Comparison of ENCODE assay signal across 10 cellular contexts in genomic region chr16:1993731-1994131, GRCh38. TPM values are rescaled to one million over a fixed set of nuclear protein-coding genes. Genes with fewer than 3 reads are reported as not detected.
DNase-seq lines count a peak whose midpoint lies in the region; TF ChIP-seq lines count a peak whose summit lies in the region.
"Had no signal": no experiment of that assay in that cellular context is flagged by ENCODE, and none has a peak within 500 bp of the region (broad histone marks: within the 10 kb centered on the region; RNA-seq: fewer than 3 reads in every experiment).

No MANE protein-coding gene starts in this region.

- no peaks in the 10 kb centered on the region for H3K9me3 ChIP-seq in A673 (ENCODE audit: low read depth, low read length, poor library complexity, severe bottlenecking)
- H3K9me3 ChIP-seq in tibial artery: no peaks in the 10 kb centered on the region

- POLR2A ChIA-PET in A673 (lab: Charles Lee; ENCODE audit: low non-redundant PET): no interaction called here

- H3K36me3 ChIP-seq in A673 (ENCODE audit: insufficient read depth, low read length, poor library complexity, severe bottlenecking) (peaks cover 20% of the 10 kb centered on the region), tibial artery (peaks cover 11 to 21% (median 17%) of the 10 kb centered on the region in 3 donors)

- CTCF ChIA-PET in A673 (lab: Charles Lee): no interaction called here

- TF ChIP-seq CTCF in A673 (conservative IDR thresholded peaks at IDR 0.05; ENCODE audit: low read depth, low read length) (no peak), tibial artery (IDR thresholded peaks at IDR 0.05) (no peak)

- H3K27me3 ChIP-seq in A673 (replicated peaks; ENCODE audit: insufficient read depth, low read depth, low read length, poor library complexity): peaks cover 17% of the 10 kb centered on the region
- H3K27me3 ChIP-seq in tibial artery: peaks cover 3 to 43% of the 10 kb centered on the region in 2 donors

- no peak overlapping the region for H3K4me3 ChIP-seq in A673 (ENCODE audit: low read depth, low read length, poor library complexity, severe bottlenecking)
- H3K4me3 ChIP-seq in tibial artery: no peak overlapping the region

- peaks cover 6% of the 10 kb centered on the region for H3K4me1 ChIP-seq in A673 (ENCODE audit: insufficient read depth, low read length, poor library complexity, severe bottlenecking)
- H3K4me1 ChIP-seq in tibial artery: peaks cover 0 to 35% (median 30%) of the 10 kb centered on the region in 4 donors

- H3K27ac ChIP-seq in A673 (ENCODE audit: low read depth, low read length, poor library complexity, severe bottlenecking): peak overlapping the region; percentile 29
- no peak overlapping the region for H3K27ac ChIP-seq in tibial artery
- H3K27ac ChIP-seq: parathyroid adenoma had no signal

- in situ Hi-C loops in Caki2 (cut with HindIII; ENCODE audit: low pct_unique_long_range_greater_than_20kb, low sequenced_read_pairs): no loop called here

- intact Hi-C loops in A673 (cut with micrococcal nuclease; ENCODE audit: unreplicated experiment) (no loop called here), tibial artery (cut with DNase I; ENCODE audit: low total_unique reads) (no loop called here), head of caudate nucleus (cut with DNase I) (no loop called here)

- no TSS peak for BruUV-seq in A673 (replicated peaks; lab: Mats Ljungman, UMichigan)

- DNase-seq in A673 (ENCODE audit: low spot score) (no peak), Caki2 (ENCODE audit: low read depth) (peak; percentile 82), RKO (ENCODE audit: low spot score) (peak; percentile 49), glomerular visceral epithelial cell (ENCODE audit: extremely low spot score) (peak; percentile 69), tibial artery (no peak), NCI-H1048 (lab: John Stamatoyannopoulos, UW) (no peak), head of caudate nucleus (no peak)
- no peak for DNase-seq in NK-92 treated with Interleukin-12 subunit alpha and Interleukin-12 subunit beta, amount 100 ng/mL, for 24 hours (lab: John Stamatoyannopoulos, UW)
- DNase-seq: NCI-H2107 had no signal

RNA-seq across cellular contexts. Expression of gene SYNGR3, which starts 4.0 kb away (rescaled TPM):
- total RNA-seq in A673 (2021): 1.4 and 2.3 TPM in 2 replicates
- total RNA-seq in Caki2 (2014; rRNA removed; shearing (Covaris generic); ENCODE audit: low replicate concordance): 37.8 and 44.9 TPM in 2 replicates

RNA-seq across cellular contexts. Expression of gene GFER, which starts 9.7 kb away (rescaled TPM):
- 26.2 and 27.4 TPM in 2 replicates for total RNA-seq in A673 (2021)
- 55.9 and 56.8 TPM in 2 replicates for total RNA-seq in Caki2 (2014; rRNA removed; shearing (Covaris generic); ENCODE audit: low replicate concordance)

RNA-seq across cellular contexts. Expression of gene NOXO1, which starts 12.5 kb away (rescaled TPM):
- total RNA-seq in A673 (2021): 0.90 and 1.2 TPM in 2 replicates
- 0.24 TPM in 1 of 2 replicates, not detected in the other for total RNA-seq in Caki2 (2014; rRNA removed; shearing (Covaris generic); ENCODE audit: low replicate concordance)

RNA-seq across cellular contexts. Expression of gene ZNF598, which starts 15.9 kb away (rescaled TPM):
- total RNA-seq in A673 (2021): 68.0 and 75.8 TPM in 2 replicates
- total RNA-seq in Caki2 (2014; rRNA removed; shearing (Covaris generic); ENCODE audit: low replicate concordance): 45.0 and 89.3 TPM in 2 replicates

RNA-seq across cellular contexts. Expression of gene TBL3, which starts 21.9 kb away (rescaled TPM):
- 58.4 and 64.1 TPM in 2 replicates for total RNA-seq in A673 (2021)
- total RNA-seq in Caki2 (2014; rRNA removed; shearing (Covaris generic); ENCODE audit: low replicate concordance): 128 and 160 TPM in 2 replicates

Comparison
In these comparisons a context has a peak if more than half of its experiments do, and no peak if none do; other contexts are left out.
1. DNase-seq: peak in Caki2 (single experiment), RKO (single experiment) and glomerular visceral epithelial cell (single experiment); none in A673 (single experiment), tibial artery (0 of 2), NCI-H1048 (single experiment), head of caudate nucleus (0 of 42) and NK-92 treated with Interleukin-12 subunit alpha and Interleukin-12 subunit beta, amount 100 ng/mL, for 24 hours (single experiment).
2. RNA of gene SYNGR3, which starts 4.0 kb away (total RNA-seq): 37.8 to 44.9 TPM in Caki2; 1.4 to 2.3 TPM in A673; every median in the first group is over 10 times any median in the second.